ENCODE assay signal across 21 cellular contexts in genomic region chr6:167682125-167682524, GRCh38.
DNase-seq lines count a peak whose midpoint lies in the region; ATAC-seq and TF ChIP-seq lines count a peak whose summit lies in the region.
"Had no signal": no experiment of that assay in that cellular context is flagged by ENCODE, and none has a peak within 500 bp of the region (broad histone marks: within the 10 kb centered on the region; RNA-seq: fewer than 3 reads in every experiment).

No MANE protein-coding gene starts in this region.

- H3K27ac ChIP-seq in liver (ENCODE audit: low read depth in 1 of 2, low read length in 2 of 2) (peak overlapping the region; percentile 81 to 89), spleen (peak overlapping the region; percentile 31 to 73 (median 62)), foreskin keratinocyte (no peak overlapping the region), colonic mucosa (no peak overlapping the region)
- H3K27ac ChIP-seq: VCaP had no signal

- no peak overlapping the region for H3K4me3 Mint-ChIP-seq in Calu3 (ENCODE audit: low read depth, unreplicated experiment)
- H3K4me3 Mint-ChIP-seq in chondrocyte (ENCODE audit: unreplicated experiment) = no peak overlapping the region
- H3K4me3 Mint-ChIP-seq: activated CD4-positive, alpha-beta memory T cell treated with anti-CD3 and anti-CD28 coated beads, Interleukin-2, amount 10 ng/mL, durations not matched to agents 7 days and 5 days; activated T-cell treated with anti-CD3 and anti-CD28 coated beads, Interleukin-2, amount 50 U/mL, for 24 hours; dendritic cell treated with granulocyte-macrophage colony-stimulating factor and Interleukin-4, amounts not matched to agents 40 ng/mL and 50 ng/mL, for 4 days; nephron progenitor cell; T-helper 17 cell had no signal

- H3K27ac Mint-ChIP-seq in Calu3 (ENCODE audit: unreplicated experiment) = peak overlapping the region; percentile 89
- H3K27ac Mint-ChIP-seq in chondrocyte (ENCODE audit: unreplicated experiment) = peak overlapping the region; percentile 79
- H3K27ac Mint-ChIP-seq: activated CD4-positive, alpha-beta memory T cell treated with anti-CD3 and anti-CD28 coated beads, Interleukin-2, amount 10 ng/mL, durations not matched to agents 7 days and 5 days; activated T-cell treated with anti-CD3 and anti-CD28 coated beads, Interleukin-2, amount 50 U/mL, for 24 hours; dendritic cell treated with granulocyte-macrophage colony-stimulating factor and Interleukin-4, amounts not matched to agents 40 ng/mL and 50 ng/mL, for 4 days; nephron progenitor cell had no signal

- intact Hi-C loops in Calu3 (cut with micrococcal nuclease; ENCODE audit: unreplicated experiment) (loop anchor here (2.0 to 5.0 kb wide), 2 partner anchors 150 to 179 kb away; no protein-coding TSS in a partner anchor), spleen (cut with DNase I; ENCODE audit: low total_unique reads) (no loop called here), colonic mucosa (cut with DNase I) (no loop called here)

- no peak for TF ChIP-seq POLR2A in spleen (IDR thresholded peaks at IDR 0.05)

- H3K27me3 ChIP-seq in liver (ENCODE audit: control insufficient read depth in 4 of 4, insufficient read depth in 4 of 4, low read length in 3 of 4) = no peaks in the 10 kb centered on the region
- peaks cover 0 to 75% (median 8%) of the 10 kb centered on the region in 7 donors for H3K27me3 ChIP-seq in spleen (replicated peaks in 1 of 7)
- peaks cover 29% of the 10 kb centered on the region for H3K27me3 ChIP-seq in foreskin keratinocyte
- H3K27me3 ChIP-seq in colonic mucosa = peaks cover 4% of the 10 kb centered on the region

- H3K9me3 Mint-ChIP-seq in Calu3 (ENCODE audit: low read depth, unreplicated experiment) = no peaks in the 10 kb centered on the region
- H3K9me3 Mint-ChIP-seq in chondrocyte (ENCODE audit: low read depth) = no peaks in the 10 kb centered on the region
- H3K9me3 Mint-ChIP-seq: activated T-cell treated with anti-CD3 and anti-CD28 coated beads, Interleukin-2, amount 50 U/mL, for 24 hours; dendritic cell treated with granulocyte-macrophage colony-stimulating factor and Interleukin-4, amounts not matched to agents 40 ng/mL and 50 ng/mL, for 4 days had no signal

- H3K9ac ChIP-seq in liver (ENCODE audit: low read depth in 1 of 2, low read length in 2 of 2) (no peak overlapping the region), colonic mucosa (ENCODE audit: low read depth in 2 of 2, low read length in 2 of 2) (no peak overlapping the region)

- BruUV-seq in Calu3 (replicated peaks; lab: Mats Ljungman, UMichigan) = TSS peak; percentile 57

- H3K27me3 Mint-ChIP-seq in Calu3 (ENCODE audit: unreplicated experiment) (no peaks in the 10 kb centered on the region), chondrocyte (ENCODE audit: low read depth) (peaks cover 26% of the 10 kb centered on the region)

- H3K4me1 ChIP-seq in liver (ENCODE audit: control insufficient read depth in 4 of 4, insufficient read depth in 4 of 4, low read length in 3 of 4) = peaks cover 10 to 33% (median 19%) of the 10 kb centered on the region in 4 donors
- H3K4me1 ChIP-seq in spleen = peaks cover 4 to 54% (median 37%) of the 10 kb centered on the region in 6 donors
- no peaks in the 10 kb centered on the region for H3K4me1 ChIP-seq in foreskin keratinocyte
- H3K4me1 ChIP-seq in colonic mucosa = peaks cover 9% of the 10 kb centered on the region
- H3K4me1 ChIP-seq: prostate gland had no signal

- H3K4me3 ChIP-seq in liver (ENCODE audit: low read depth in 1 of 3, low read length in 3 of 3) = no peak overlapping the region
- H3K4me3 ChIP-seq in spleen = no peak overlapping the region
- no peak overlapping the region for H3K4me3 ChIP-seq in colonic mucosa
- H3K4me3 ChIP-seq: prostate gland, tibial nerve had no signal

- H3K4me1 Mint-ChIP-seq in Calu3 (ENCODE audit: low read depth, unreplicated experiment) = peaks cover 60% of the 10 kb centered on the region
- peaks cover 54% of the 10 kb centered on the region for H3K4me1 Mint-ChIP-seq in chondrocyte (ENCODE audit: low read depth)
- H3K4me1 Mint-ChIP-seq: activated CD4-positive, alpha-beta memory T cell treated with anti-CD3 and anti-CD28 coated beads, Interleukin-2, amount 10 ng/mL, durations not matched to agents 7 days and 5 days; T-helper 17 cell had no signal

- ATAC-seq in foreskin keratinocyte (no peak), HG02571 (IDR thresholded peaks at IDR 0.05; ENCODE audit: unreplicated experiment) (no peak)
- ATAC-seq: T-helper 17 cell had no signal

- DNase-seq in Calu3 (no peak), chondrocyte (ENCODE audit: low spot score) (peak; percentile 77), spleen (no peak), foreskin keratinocyte (no peak), mesenteric fat pad (ENCODE audit: low spot score) (no peak), colonic mucosa (no peak)
- DNase-seq: activated CD4-positive, alpha-beta memory T cell treated with anti-CD3 and anti-CD28 coated beads, Interleukin-2, amount 10 ng/mL, durations not matched to agents 7 days and 5 days; activated naive CD4-positive, alpha-beta T cell treated with anti-CD3 and anti-CD28 coated beads, Interleukin-2, amount 50 U/mL, for 16 hours; activated T-cell treated with anti-CD3 and anti-CD28 coated beads, Interleukin-2, amount 50 U/mL, for 24 hours; Karpas-422; NCI-H1092; NCI-H2107; NCI-H524 treated with DMSO at 0.1 percent for 48 hours; nephron progenitor cell; T-helper 17 cell had no signal

- no peak for TF ChIP-seq CTCF in Calu3 (IDR thresholded peaks at IDR 0.05; ENCODE audit: unreplicated experiment)
- TF ChIP-seq CTCF in chondrocyte (IDR thresholded peaks at IDR 0.05) = no peak
- TF ChIP-seq CTCF in liver (IDR thresholded peaks at IDR 0.05; ENCODE audit: low read depth, low read length, missing input control) = no peak
- TF ChIP-seq CTCF in spleen (IDR thresholded peaks at IDR 0.05 in 8 of 11, conservative IDR thresholded peaks at IDR 0.05 in 3 of 11) = no peak
- TF ChIP-seq CTCF in foreskin keratinocyte (conservative IDR thresholded peaks at IDR 0.05) = no peak
- no peak for TF ChIP-seq CTCF in colonic mucosa (IDR thresholded peaks at IDR 0.05)

- H3K36me3 Mint-ChIP-seq in Calu3 (ENCODE audit: insufficient read depth, unreplicated experiment) = peaks cover 9% of the 10 kb centered on the region
- peaks cover 1% of the 10 kb centered on the region for H3K36me3 Mint-ChIP-seq in chondrocyte (ENCODE audit: low read depth)

- TF ChIP-seq RAD21 in liver (IDR thresholded peaks at IDR 0.05) = no peak

- no peaks in the 10 kb centered on the region for H3K9me3 ChIP-seq in liver (ENCODE audit: control insufficient read depth in 4 of 4, low read length in 3 of 4)
- no peaks in the 10 kb centered on the region for H3K9me3 ChIP-seq in spleen
- no peaks in the 10 kb centered on the region for H3K9me3 ChIP-seq in colonic mucosa
- H3K9me3 ChIP-seq: prostate gland, tibial nerve had no signal

- no peaks in the 10 kb centered on the region for H3K36me3 ChIP-seq in liver (ENCODE audit: control insufficient read depth in 4 of 4, insufficient read depth in 3 of 4, low read depth in 1 of 4, low read length in 3 of 4)
- no peaks in the 10 kb centered on the region for H3K36me3 ChIP-seq in spleen
- H3K36me3 ChIP-seq in colonic mucosa = no peaks in the 10 kb centered on the region
- H3K36me3 ChIP-seq: prostate gland, tibial nerve had no signal

- CTCF ChIA-PET in Calu3 (lab: Charles Lee) = interaction anchor here (0.6 to 0.8 kb wide), 6 partner anchors 13 to 161 kb away, joined by 3 to 5 read pairs (median 3); no protein-coding TSS in a partner anchor

- 92% methylated on average over 11 of the region's 11 CpGs for WGBS in liver
- 72 to 85% (median 80%) methylated on average over 5 to 11 of the region's 11 CpGs for WGBS in spleen, 5 donors

TF ChIP-seq in liver, 16 proteins besides CTCF, POLR2A, EP300 and RAD21 (continues in another document):
- TF ChIP-seq RXRA (IDR thresholded peaks at IDR 0.05) = no peak
- no peak for TF ChIP-seq FOXA1 (IDR thresholded peaks at IDR 0.05)
- no peak for TF ChIP-seq FOXA2 (IDR thresholded peaks at IDR 0.05)
- TF ChIP-seq NR2F2 (IDR thresholded peaks at IDR 0.05) = no peak
- TF ChIP-seq EGR1 (IDR thresholded peaks at IDR 0.05; ENCODE audit: low read depth in 2 of 2) = no peak
- TF ChIP-seq GABPA (IDR thresholded peaks at IDR 0.05 in 1 of 2, conservative IDR thresholded peaks at IDR 0.05 in 1 of 2) = no peak
- TF ChIP-seq, protein P1, sequence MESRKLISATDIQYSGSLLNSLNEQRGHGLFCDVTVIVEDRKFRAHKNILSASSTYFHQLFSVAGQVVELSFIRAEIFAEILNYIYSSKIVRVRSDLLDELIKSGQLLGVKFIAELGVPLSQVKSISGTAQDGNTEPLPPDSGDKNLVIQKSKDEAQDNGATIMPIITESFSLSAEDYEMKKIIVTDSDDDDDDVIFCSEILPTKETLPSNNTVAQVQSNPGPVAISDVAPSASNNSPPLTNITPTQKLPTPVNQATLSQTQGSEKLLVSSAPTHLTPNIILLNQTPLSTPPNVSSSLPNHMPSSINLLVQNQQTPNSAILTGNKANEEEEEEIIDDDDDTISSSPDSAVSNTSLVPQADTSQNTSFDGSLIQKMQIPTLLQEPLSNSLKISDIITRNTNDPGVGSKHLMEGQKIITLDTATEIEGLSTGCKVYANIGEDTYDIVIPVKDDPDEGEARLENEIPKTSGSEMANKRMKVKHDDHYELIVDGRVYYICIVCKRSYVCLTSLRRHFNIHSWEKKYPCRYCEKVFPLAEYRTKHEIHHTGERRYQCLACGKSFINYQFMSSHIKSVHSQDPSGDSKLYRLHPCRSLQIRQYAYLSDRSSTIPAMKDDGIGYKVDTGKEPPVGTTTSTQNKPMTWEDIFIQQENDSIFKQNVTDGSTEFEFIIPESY (IDR thresholded peaks at IDR 0.05) = no peak
- no peak for TF ChIP-seq HNF4G (IDR thresholded peaks at IDR 0.05)
- TF ChIP-seq, protein P2, sequence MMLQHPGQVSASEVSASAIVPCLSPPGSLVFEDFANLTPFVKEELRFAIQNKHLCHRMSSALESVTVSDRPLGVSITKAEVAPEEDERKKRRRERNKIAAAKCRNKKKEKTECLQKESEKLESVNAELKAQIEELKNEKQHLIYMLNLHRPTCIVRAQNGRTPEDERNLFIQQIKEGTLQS (IDR thresholded peaks at IDR 0.05) = no peak
- no peak for TF ChIP-seq YY1 (IDR thresholded peaks at IDR 0.05)
- no peak for TF ChIP-seq SP1 (IDR thresholded peaks at IDR 0.05)
- TF ChIP-seq TAF1 (conservative IDR thresholded peaks at IDR 0.05) = no peak

Comparison
In these comparisons a context has a peak if more than half of its experiments do, and no peak if none do; other contexts are left out.
1. H3K27ac ChIP-seq: peak in liver (2 of 2) and spleen (8 of 8); none in foreskin keratinocyte (single experiment) and colonic mucosa (single experiment).